Comparison of ENCODE assay signal across 18 cellular contexts in the genomic region with DNA sequence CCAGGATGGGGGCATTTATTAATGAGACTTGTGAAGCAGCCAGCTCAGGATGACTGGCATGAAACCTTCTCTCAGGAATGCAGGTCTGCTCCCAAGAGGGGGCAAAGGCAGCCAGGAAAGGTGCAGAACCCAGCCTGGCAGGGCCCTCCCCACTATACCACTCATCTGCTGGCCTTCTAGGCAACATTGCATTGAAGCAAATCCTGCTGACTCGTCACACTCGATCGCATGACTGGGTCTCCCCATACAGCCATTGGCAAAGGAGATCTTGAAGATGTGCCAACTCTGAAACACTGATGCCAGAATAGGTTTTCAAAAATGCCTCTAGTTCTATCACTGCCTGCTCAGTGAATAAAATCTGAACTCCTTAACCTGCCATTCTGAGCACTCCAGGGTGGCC.
DNase-seq lines count a peak whose midpoint lies in the region; ATAC-seq and TF ChIP-seq lines count a peak whose summit lies in the region.
"Had no signal": no experiment of that assay in that cellular context is flagged by ENCODE, and none has a peak within 500 bp of the region (broad histone marks: within the 10 kb centered on the region; RNA-seq: fewer than 3 reads in every experiment).

No MANE protein-coding gene starts in this region.

- H2AFZ ChIP-seq in parathyroid adenoma = peak overlapping the region; percentile 23

- no peaks in the 10 kb centered on the region for H3K36me3 ChIP-seq in parathyroid adenoma (ENCODE audit: control insufficient read depth, insufficient read depth, low read length)

- peaks cover 60% of the 10 kb centered on the region for H3K4me1 ChIP-seq in parathyroid adenoma

- H3K79me2 ChIP-seq in parathyroid adenoma = peaks cover 23% of the 10 kb centered on the region

- no peak overlapping the region for H3K9ac ChIP-seq in parathyroid adenoma

- H3K9me3 ChIP-seq in parathyroid adenoma (ENCODE audit: control insufficient read depth, low read length) = no peaks in the 10 kb centered on the region

- H3K4me3 ChIP-seq in parathyroid adenoma (ENCODE audit: low read depth, low read length) = no peak overlapping the region

- in situ Hi-C loops in KBM-7 (cut with MboI; ENCODE audit: low pct_unique_long_range_greater_than_20kb, low sequenced_read_pairs) = no loop called here

- no peak for TF ChIP-seq CTCF in parathyroid adenoma (IDR thresholded peaks at IDR 0.05)

- DNase-seq in NCI-H1092 treated with DMSO at 0.1 percent for 48 hours (lab: John Stamatoyannopoulos, UW) (peak; percentile 2), NCI-H1092 (lab: John Stamatoyannopoulos, UW) (no peak), NCI-H446 treated with DMSO at 0.1 percent for 48 hours (lab: John Stamatoyannopoulos, UW) (peak; percentile 54), fibroblast of gingiva (ENCODE audit: low read depth) (peak; percentile 14), pons (ENCODE audit: low spot score) (no peak), KBM-7 (no peak)
- DNase-seq: 8988T; activated CD8-positive, alpha-beta T cell treated with anti-CD3 and anti-CD28 coated beads, Interleukin-2, amount 10 ng/mL, durations not matched to agents 7 days and 5 days; amygdala; cortex of kidney; GDM1; hippocampal formation; naive B cell; NCI-H2171 treated with DMSO at 0.1 percent for 48 hours; stimulated activated CD4-positive, alpha-beta T cell treated with anti-CD3 and anti-CD28 coated beads, Interleukin-15, amount 100 ng/mL, for 24 hours had no signal

- peak overlapping the region; percentile 15 for H3K4me2 ChIP-seq in parathyroid adenoma (ENCODE audit: low read length)

- ATAC-seq in GM19467 (IDR thresholded peaks at IDR 0.05; ENCODE audit: unreplicated experiment) = no peak
- ATAC-seq: activated CD8-positive, alpha-beta T cell treated with anti-CD3 and anti-CD28 coated beads, Interleukin-2, amount 10 ng/mL, durations not matched to agents 7 days and 5 days; activated T-helper 17 cell treated with anti-CD3 and anti-CD28 coated beads, Interleukin-2, amount 50 U/mL, for 72 hours had no signal

- H3K27me3 ChIP-seq in parathyroid adenoma (ENCODE audit: control insufficient read depth, insufficient read depth, low read length) = no peaks in the 10 kb centered on the region

- peak overlapping the region; percentile 87 for H3K27ac ChIP-seq in parathyroid adenoma

Comparison
In these comparisons a context has a peak if more than half of its experiments do, and no peak if none do; other contexts are left out.
1. DNase-seq: peak in NCI-H1092 treated with DMSO at 0.1 percent for 48 hours (single experiment), NCI-H446 treated with DMSO at 0.1 percent for 48 hours (single experiment) and fibroblast of gingiva (single experiment); none in NCI-H1092 (single experiment), pons (single experiment) and KBM-7 (single experiment).